In genomic region chr15:100198442-100198841, GRCh38 we compare ENCODE assay signal across 20 cellular contexts.
"Had no signal": no experiment of that assay in that cellular context is flagged by ENCODE, and none has a peak within 500 bp of the region (broad histone marks: within the 10 kb centered on the region; RNA-seq: fewer than 3 reads in every experiment).

No MANE protein-coding gene starts in this region.

- H3K36me3 Mint-ChIP-seq: memory B cell; naive B cell; stimulated activated memory B cell treated with anti-CD40 and anti-IgM and Interleukin-4, amounts not matched to agents 10 μg/mL and 1 μg/mL and 100 μg/mL, for 72 hours had no signal

- H3K36me3 ChIP-seq: heart left ventricle, left ventricle myocardium inferior, lower lobe of right lung, pancreas, tibial nerve had no signal

- H3K4me3 Mint-ChIP-seq: memory B cell; naive B cell; nephron; stimulated activated memory B cell treated with anti-CD40 and anti-IgM and Interleukin-4, amounts not matched to agents 10 μg/mL and 1 μg/mL and 100 μg/mL, for 72 hours; stimulated activated naive CD8-positive, alpha-beta T cell treated with anti-CD3 and anti-CD28 coated beads, Interleukin-15, Interleukin-2, amounts not matched to agents 100 ng/mL and 50 ng/mL, for 24 hours had no signal

- H3K9me3 Mint-ChIP-seq: memory B cell; nephron; stimulated activated naive CD8-positive, alpha-beta T cell treated with anti-CD3 and anti-CD28 coated beads, Interleukin-15, Interleukin-2, amounts not matched to agents 100 ng/mL and 50 ng/mL, for 24 hours had no signal

- H3K9me3 ChIP-seq: heart left ventricle, left ventricle myocardium inferior, lower lobe of right lung, pancreas, tibial nerve had no signal

- DNase-seq: cerebellar nuclear complex; dermis blood vessel endothelial cell; erythroblast; heart left ventricle; hypothalamus; left ventricle myocardium inferior; lower lobe of right lung; naive B cell; occipital lobe; pancreas; right cardiac atrium; small intestine; stimulated activated CD4-positive, alpha-beta T cell treated with anti-CD3 and anti-CD28 coated beads, Interleukin-2, amount 100 ng/mL, for 48 hours; stimulated activated CD8-positive, alpha-beta memory T cell treated with anti-CD3 and anti-CD28 coated beads, Interleukin-4, amount 100 ng/mL, for 48 hours had no signal

- H3K27me3 ChIP-seq: pancreas, tibial nerve had no signal

- ATAC-seq: heart left ventricle; lower lobe of right lung; pancreas; stimulated activated memory B cell treated with anti-CD40 and anti-IgM and Interleukin-4, amounts not matched to agents 10 μg/mL and 1 μg/mL and 100 μg/mL, for 72 hours had no signal

- H3K4me1 ChIP-seq: heart left ventricle, left ventricle myocardium inferior, lower lobe of right lung, tibial nerve had no signal

- H3K4me3 ChIP-seq: heart left ventricle, left ventricle myocardium inferior, lower lobe of right lung, pancreas, tibial nerve had no signal

- H3K27ac ChIP-seq: heart left ventricle, left ventricle myocardium inferior, lower lobe of right lung, pancreas, tibial nerve had no signal

- H3K27ac Mint-ChIP-seq: memory B cell; naive B cell; nephron; progenitor cell of endocrine pancreas; stimulated activated memory B cell treated with anti-CD40 and anti-IgM and Interleukin-4, amounts not matched to agents 10 μg/mL and 1 μg/mL and 100 μg/mL, for 72 hours; stimulated activated naive CD8-positive, alpha-beta T cell treated with anti-CD3 and anti-CD28 coated beads, Interleukin-15, Interleukin-2, amounts not matched to agents 100 ng/mL and 50 ng/mL, for 24 hours had no signal
